ENCODE assay signal across 16 cellular contexts in the genomic region with DNA sequence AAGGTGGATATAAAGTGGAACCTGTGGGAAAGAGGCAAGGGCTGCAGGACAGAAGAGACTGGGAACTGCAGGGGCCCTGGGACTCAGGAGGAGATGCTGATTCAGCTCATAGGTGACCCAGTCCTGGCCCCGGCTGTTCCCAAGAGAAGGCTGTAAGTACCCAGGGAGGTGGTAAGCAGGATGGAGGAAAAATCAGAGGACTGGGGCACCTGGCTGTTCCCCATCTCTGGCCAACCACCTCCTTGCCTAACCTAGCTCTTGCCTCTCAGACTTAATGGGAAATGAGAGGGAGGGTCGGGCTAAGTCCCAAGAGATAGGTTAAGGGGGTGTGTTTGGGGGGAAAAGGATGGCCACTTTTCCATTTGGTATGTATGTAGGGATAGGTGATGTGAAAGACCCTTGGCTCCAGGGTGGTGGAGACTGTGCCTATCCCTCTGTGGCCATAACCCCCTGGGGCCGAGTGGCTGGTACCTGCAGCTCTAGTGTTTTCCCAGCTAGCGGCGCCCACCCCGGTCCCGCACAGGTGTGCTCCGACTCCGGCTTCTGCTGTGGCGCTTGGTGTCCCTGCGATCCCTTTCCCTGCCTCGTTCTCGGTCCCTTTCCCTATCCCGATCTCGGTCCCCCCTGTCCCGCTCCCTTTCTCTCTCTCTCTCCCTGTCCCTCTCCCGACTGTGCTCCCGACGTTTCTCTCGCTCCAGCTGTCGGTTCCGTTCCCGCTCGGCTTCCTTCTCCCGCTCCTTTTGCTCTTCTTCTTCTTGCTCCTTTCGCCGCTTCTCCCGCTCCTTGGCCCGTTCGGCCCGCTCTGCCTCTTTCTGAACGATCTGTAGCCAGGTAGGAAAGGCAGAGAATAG. TPM values are rescaled to one million over a fixed set of nuclear protein-coding genes. Genes with fewer than 3 reads are reported as not detected.
DNase-seq lines count a peak whose midpoint lies in the region; ATAC-seq and TF ChIP-seq lines count a peak whose summit lies in the region.
"Had no signal": no experiment of that assay in that cellular context is flagged by ENCODE, and none has a peak within 500 bp of the region (broad histone marks: within the 10 kb centered on the region; RNA-seq: fewer than 3 reads in every experiment).

No MANE protein-coding gene starts in this region.

- no peak overlapping the region for H3K4me2 ChIP-seq in mesenchymal stem cell (ENCODE audit: low read length, poor library complexity, severe bottlenecking)

- no peak overlapping the region for H3K23ac ChIP-seq in mesenchymal stem cell (ENCODE audit: low read length in 2 of 2)

- no peak overlapping the region for H2AFZ ChIP-seq in mesenchymal stem cell (ENCODE audit: low read depth, low read length)

- no peak overlapping the region for H3K18ac ChIP-seq in mesenchymal stem cell (ENCODE audit: low read depth in 1 of 2, low read length in 2 of 2)

- no peak for TF ChIP-seq POLR2A in transverse colon (IDR thresholded peaks at IDR 0.05)

- no peak for TF ChIP-seq CTCF in VCaP (conservative IDR thresholded peaks at IDR 0.05)
- no peak for TF ChIP-seq CTCF in transverse colon (IDR thresholded peaks at IDR 0.05)

- no peak overlapping the region for H4K8ac ChIP-seq in mesenchymal stem cell (ENCODE audit: low read length)

- peak overlapping the region in 1 of 2 experiments; percentile 53 for H3K4ac ChIP-seq in mesenchymal stem cell (ENCODE audit: low read depth in 1 of 2, low read length in 2 of 2)

- peaks cover 47 to 56% of the 10 kb centered on the region in 2 experiments for H3K36me3 ChIP-seq in mesenchymal stem cell (ENCODE audit: control insufficient read depth in 1 of 2, insufficient read depth in 2 of 2, low read depth in 1 of 2, low read length in 2 of 2)
- peaks cover 0 to 43% (median 22%) of the 10 kb centered on the region in 4 donors for H3K36me3 ChIP-seq in transverse colon

- no peak overlapping the region for H2AK5ac ChIP-seq in mesenchymal stem cell (ENCODE audit: low read length, severe bottlenecking)

- TF ChIP-seq EP300 in transverse colon (IDR thresholded peaks at IDR 0.05; ENCODE audit: low read depth): no peak

- peaks cover 9% of the 10 kb centered on the region for H3K79me1 ChIP-seq in mesenchymal stem cell (replicated peaks; ENCODE audit: low read length, poor library complexity, severe bottlenecking)

- H4K91ac ChIP-seq in mesenchymal stem cell (ENCODE audit: low read length): no peak overlapping the region

- no peak overlapping the region for H3K14ac ChIP-seq in mesenchymal stem cell (ENCODE audit: low read length in 2 of 2)

- in situ Hi-C loops in transverse colon (cut with MboI; ENCODE audit: low pct_ligation_motif_present in 1 of 4, low pct_unique_long_range_greater_than_20kb in 1 of 4, low sequenced_read_pairs in 3 of 4): no loop called here

- H3K27ac ChIP-seq in right cardiac atrium (ENCODE audit: low read length) (no peak overlapping the region), VCaP (peak overlapping the region; percentile 74), mesenchymal stem cell (ENCODE audit: low read length, poor library complexity, severe bottlenecking) (peak overlapping the region; percentile 64), transverse colon (peak overlapping the region in 3 of 4 donors; percentile 57 to 86 (median 85))

- H2BK15ac ChIP-seq in mesenchymal stem cell (ENCODE audit: low read depth, poor library complexity, severe bottlenecking): no peak overlapping the region

- peak overlapping the region in 1 of 2 experiments; percentile 15 for H2BK12ac ChIP-seq in mesenchymal stem cell (ENCODE audit: low read length in 2 of 2)

- H2BK120ac ChIP-seq in mesenchymal stem cell (ENCODE audit: low read depth, low read length): no peak overlapping the region

- DNase-seq in right cardiac atrium (peak in 2 of 3 donors; percentile 39 to 44), Right ventricle myocardium superior (no peak), mesenchymal stem cell (no peak), transverse colon (no peak), NCI-H82 (lab: John Stamatoyannopoulos, UW) (no peak)
- DNase-seq: DMS153, NCI-H1105 treated with DMSO at 0.1 percent for 48 hours, NCI-H345, OCI-M1 had no signal

- H3K4me3 ChIP-seq in right cardiac atrium (ENCODE audit: low read length): no peak overlapping the region
- no peak overlapping the region for H3K4me3 ChIP-seq in mesenchymal stem cell (ENCODE audit: insufficient read depth in 1 of 2, low read depth in 1 of 2, low read length in 2 of 2)
- H3K4me3 ChIP-seq in transverse colon: no peak overlapping the region

- no peaks in the 10 kb centered on the region for H3K27me3 ChIP-seq in right cardiac atrium (ENCODE audit: control insufficient read depth, insufficient read depth)
- no peaks in the 10 kb centered on the region for H3K27me3 ChIP-seq in mesenchymal stem cell (ENCODE audit: control insufficient read depth in 1 of 2, insufficient read depth in 1 of 2, low read length in 2 of 2)
- no peaks in the 10 kb centered on the region for H3K27me3 ChIP-seq in transverse colon
- H3K27me3 ChIP-seq: ovary had no signal

- intact Hi-C loops in right cardiac atrium (cut with DNase I): loop anchor here in 1 of 4 donors (2.0 kb wide), 1 partner anchor 72 kb away; no protein-coding TSS in a partner anchor
- intact Hi-C loops in Right ventricle myocardium superior (cut with DNase I): loop anchor here (2.0 kb wide), 1 partner anchor 72 kb away; no protein-coding TSS in a partner anchor
- intact Hi-C loops in transverse colon (cut with DNase I; ENCODE audit: low total_unique reads): loop anchor here (2.0 kb wide), 1 partner anchor 72 kb away; no protein-coding TSS in a partner anchor

- no peak overlapping the region for H3K9ac ChIP-seq in mesenchymal stem cell (ENCODE audit: low read length)

- 89% methylated on average over 32 of the region's 32 CpGs for WGBS in right cardiac atrium
- 92% methylated on average over 32 of the region's 32 CpGs for WGBS in mesenchymal stem cell
- WGBS in transverse colon (ENCODE audit: low coverage in 1 of 2), 2 donors: 88 to 90% methylated on average over 28 to 32 of the region's 32 CpGs

- H3K9me3 ChIP-seq in right cardiac atrium (ENCODE audit: control insufficient read depth, low read length) (no peaks in the 10 kb centered on the region), mesenchymal stem cell (ENCODE audit: control insufficient read depth, low read length) (no peaks in the 10 kb centered on the region), transverse colon (no peaks in the 10 kb centered on the region)
- H3K9me3 ChIP-seq: ovary had no signal

- H2BK5ac ChIP-seq in mesenchymal stem cell (ENCODE audit: low read depth, low read length, poor library complexity, severe bottlenecking): no peak overlapping the region

- H3K4me1 ChIP-seq in right cardiac atrium (ENCODE audit: control insufficient read depth, insufficient read depth, low read length) (peaks cover 5% of the 10 kb centered on the region), mesenchymal stem cell (ENCODE audit: control insufficient read depth, insufficient read depth, low read depth, low read length) (peaks cover 38% of the 10 kb centered on the region), transverse colon (peaks cover 10 to 26% (median 20%) of the 10 kb centered on the region in 4 donors)

- ATAC-seq in right cardiac atrium: no peak
- no peak for ATAC-seq in Right ventricle myocardium superior (ENCODE audit: poor library complexity)
- no peak for ATAC-seq in GM19397 (IDR thresholded peaks at IDR 0.05; ENCODE audit: unreplicated experiment)
- no peak for ATAC-seq in activated CD4-positive, CD25-positive, alpha-beta regulatory T cell treated with anti-CD3 and anti-CD28 coated beads, Interleukin-2, amount 50 U/mL, for 24 hours

RNA-seq across cellular contexts. Expression of a gene that starts 1.6 kb away (rescaled TPM):
- total RNA-seq in right cardiac atrium: 1 to 10 TPM in 3 of 4 donors, under 1 TPM in 1; 0.95 to 2.3 (median 2.2) TPM
- polyA plus RNA-seq in right cardiac atrium: 2.5 TPM
- 1.6 TPM for total RNA-seq in Right ventricle myocardium superior
- polyA plus RNA-seq in mesenchymal stem cell (2013, experiment 1 of 2): 5.8 TPM
- 5.0 TPM for polyA plus RNA-seq in mesenchymal stem cell (2013, experiment 2 of 2)
- 1 to 10 TPM; 1.2 to 6.0 (median 4.2) TPM for total RNA-seq in transverse colon

RNA-seq across cellular contexts. Expression of a gene that starts 16.9 kb away (rescaled TPM):
- total RNA-seq in right cardiac atrium (not detected), Right ventricle myocardium superior (not detected), transverse colon (not detected)
- polyA plus RNA-seq in right cardiac atrium: not detected
- polyA plus RNA-seq in mesenchymal stem cell (2013, experiment 1 of 2): not detected
- not detected for polyA plus RNA-seq in mesenchymal stem cell (2013, experiment 2 of 2)
- total RNA-seq: dermis microvascular lymphatic vessel endothelial cell; lower leg skin; ovary; T-helper 1 cell treated with Interleukin-12 subunit alpha and Interleukin-12 subunit beta and Interleukin-4 antibody, amounts not matched to agents 30 ng/mL and 1 ng/mL, for 36 hours had no signal
- polyA plus RNA-seq: ovary had no signal

RNA-seq across cellular contexts. Expression of a gene that starts 24.2 kb away (rescaled TPM):
- total RNA-seq in right cardiac atrium (100 to 1,000 TPM; 108 to 126 (median 112) TPM), Right ventricle myocardium superior (129 TPM), transverse colon (10 to 100 TPM in 3 of 4 donors, 1 to 10 TPM in 1; 8.6 to 85.1 (median 42.5) TPM)
- polyA plus RNA-seq in right cardiac atrium: 140 TPM
- polyA plus RNA-seq in mesenchymal stem cell (2013, experiment 1 of 2): 155 TPM
- polyA plus RNA-seq in mesenchymal stem cell (2013, experiment 2 of 2): 156 TPM

RNA-seq across cellular contexts. Expression of a gene that starts 36.1 kb away (rescaled TPM):
- 10 to 100 TPM; 78.9 to 87.8 (median 84.8) TPM for total RNA-seq in right cardiac atrium
- polyA plus RNA-seq in right cardiac atrium: 67.1 TPM
- 65.8 TPM for total RNA-seq in Right ventricle myocardium superior
- polyA plus RNA-seq in mesenchymal stem cell (2013, experiment 1 of 2): 96.0 TPM
- polyA plus RNA-seq in mesenchymal stem cell (2013, experiment 2 of 2): 87.5 TPM
- 100 to 1,000 TPM; 137 to 303 (median 222) TPM for total RNA-seq in transverse colon

RNA-seq across cellular contexts. Expression of a gene that starts 36.4 kb away (rescaled TPM):
- 10 to 100 TPM; 30.2 to 43.9 (median 41.2) TPM for total RNA-seq in right cardiac atrium
- polyA plus RNA-seq in right cardiac atrium: 27.3 TPM
- total RNA-seq in Right ventricle myocardium superior: 20.6 TPM
- polyA plus RNA-seq in mesenchymal stem cell (2013, experiment 1 of 2): 50.4 TPM
- 51.9 TPM for polyA plus RNA-seq in mesenchymal stem cell (2013, experiment 2 of 2)
- total RNA-seq in transverse colon: 10 to 100 TPM in 3 of 4 donors, 1 to 10 TPM in 1; 3.6 to 33.7 (median 32.0) TPM

Comparison
In these comparisons a context has a peak if more than half of its experiments do, and no peak if none do; other contexts are left out.
1. DNase-seq: peak in right cardiac atrium (2 of 3); none in Right ventricle myocardium superior (single experiment), mesenchymal stem cell (single experiment), transverse colon (single experiment) and NCI-H82 (single experiment).